In the genomic region with DNA sequence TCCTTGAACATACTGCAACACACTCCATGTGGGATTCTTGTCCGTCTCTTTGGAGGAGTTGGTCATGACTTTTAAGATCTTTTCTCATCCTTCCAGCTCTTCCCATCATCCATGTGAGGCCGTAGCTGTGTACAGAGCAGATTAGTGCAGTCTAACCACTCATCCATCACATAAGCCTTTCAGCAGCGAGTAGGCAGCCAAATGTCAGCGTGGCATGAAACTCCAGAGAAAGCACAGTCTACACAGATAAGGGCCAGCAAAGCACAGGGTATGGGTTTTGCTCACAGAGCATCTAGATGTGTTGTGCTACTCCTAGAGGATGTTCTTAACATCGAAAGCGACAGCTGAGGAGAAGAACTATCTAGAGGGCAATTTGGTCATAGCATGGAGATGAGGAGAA, we compare ENCODE assay signal across 22 cellular contexts. TPM values are rescaled to one million over a fixed set of nuclear protein-coding genes. Genes with fewer than 3 reads are reported as not detected.
"Had no signal": no experiment of that assay in that cellular context is flagged by ENCODE, and none has a peak within 500 bp of the region (broad histone marks: within the 10 kb centered on the region; RNA-seq: fewer than 3 reads in every experiment).

No MANE protein-coding gene starts in this region.

- H3K27me3 Mint-ChIP-seq: activated CD4-positive, alpha-beta memory T cell treated with anti-CD3 and anti-CD28 coated beads for 36 hours; activated naive CD8-positive, alpha-beta T cell treated with anti-CD3 and anti-CD28 coated beads for 36 hours had no signal

- H3K9me3 ChIP-seq: colonic mucosa, lower lobe of right lung, pancreas, vagina had no signal

- H3K4me3 ChIP-seq: colonic mucosa, lower lobe of right lung, pancreas, vagina had no signal

- H3K27ac ChIP-seq: colonic mucosa, lower lobe of right lung, pancreas, vagina had no signal

- H3K27me3 ChIP-seq: colonic mucosa, pancreas, vagina had no signal

- H3K4me3 Mint-ChIP-seq: activated B cell treated with CpG ODN at 0.5 μM for 24 hours; activated CD4-positive, alpha-beta memory T cell treated with anti-CD3 and anti-CD28 coated beads for 36 hours; activated CD8-positive, alpha-beta memory T cell treated with anti-CD3 and anti-CD28 coated beads, Interleukin-2, amount 10 ng/mL, durations not matched to agents 7 days and 5 days; activated naive CD8-positive, alpha-beta T cell treated with anti-CD3 and anti-CD28 coated beads for 36 hours; immature natural killer cell; naive thymus-derived CD8-positive, alpha-beta T cell; T-cell had no signal

- H3K36me3 ChIP-seq: colonic mucosa, lower lobe of right lung, pancreas, vagina had no signal

- DNase-seq: activated B cell treated with CpG ODN at 0.5 μM for 24 hours; activated CD4-positive, alpha-beta memory T cell treated with anti-CD3 and anti-CD28 coated beads for 36 hours; activated CD4-positive, alpha-beta T cell treated with anti-CD3 and anti-CD28 coated beads for 4 hours; activated CD8-positive, alpha-beta memory T cell treated with anti-CD3 and anti-CD28 coated beads, Interleukin-2, amount 10 ng/mL, durations not matched to agents 7 days and 5 days; activated naive CD4-positive, alpha-beta T cell; activated naive CD8-positive, alpha-beta T cell treated with anti-CD3 and anti-CD28 coated beads for 36 hours; amygdala; colonic mucosa; head of caudate nucleus; immature natural killer cell; lower lobe of right lung; naive thymus-derived CD8-positive, alpha-beta T cell; pancreas; stimulated activated CD4-positive, alpha-beta T cell treated with anti-CD3 and anti-CD28 coated beads, Interleukin-2, amount 100 ng/mL, for 24 hours; stimulated activated naive CD8-positive, alpha-beta T cell treated with anti-CD3 and anti-CD28 coated beads, Interleukin-15, Interleukin-2, amounts not matched to agents 100 U/mL and 50 U/mL, for 24 hours; T-cell; trophoblast cell had no signal

- H3K27ac Mint-ChIP-seq: activated B cell treated with CpG ODN at 0.5 μM for 24 hours; activated CD4-positive, alpha-beta memory T cell treated with anti-CD3 and anti-CD28 coated beads for 36 hours; activated CD8-positive, alpha-beta memory T cell treated with anti-CD3 and anti-CD28 coated beads, Interleukin-2, amount 10 ng/mL, durations not matched to agents 7 days and 5 days; activated naive CD8-positive, alpha-beta T cell treated with anti-CD3 and anti-CD28 coated beads for 36 hours; immature natural killer cell; T-cell had no signal

- H3K36me3 Mint-ChIP-seq: activated CD4-positive, alpha-beta memory T cell treated with anti-CD3 and anti-CD28 coated beads for 36 hours; activated CD8-positive, alpha-beta memory T cell treated with anti-CD3 and anti-CD28 coated beads, Interleukin-2, amount 10 ng/mL, durations not matched to agents 7 days and 5 days; activated naive CD8-positive, alpha-beta T cell treated with anti-CD3 and anti-CD28 coated beads for 36 hours; immature natural killer cell; naive thymus-derived CD8-positive, alpha-beta T cell; T-cell had no signal

- H3K9me3 Mint-ChIP-seq: activated B cell treated with CpG ODN at 0.5 μM for 24 hours; activated CD4-positive, alpha-beta memory T cell treated with anti-CD3 and anti-CD28 coated beads for 36 hours; activated naive CD8-positive, alpha-beta T cell treated with anti-CD3 and anti-CD28 coated beads for 36 hours; immature natural killer cell; naive thymus-derived CD8-positive, alpha-beta T cell; T-cell had no signal

- ATAC-seq: activated CD8-positive, alpha-beta memory T cell treated with anti-CD3 and anti-CD28 coated beads, Interleukin-2, amount 10 ng/mL, durations not matched to agents 7 days and 5 days; naive thymus-derived CD8-positive, alpha-beta T cell; stimulated activated naive CD8-positive, alpha-beta T cell treated with anti-CD3 and anti-CD28 coated beads, Interleukin-15, Interleukin-2, amounts not matched to agents 100 U/mL and 50 U/mL, for 24 hours; T-cell had no signal

RNA-seq across cellular contexts. Expression of a gene that starts 28.1 kb away (rescaled TPM):
- total RNA-seq: activated B cell treated with CpG ODN at 0.5 μM for 24 hours; activated CD4-positive, alpha-beta memory T cell treated with anti-CD3 and anti-CD28 coated beads for 36 hours; activated CD8-positive, alpha-beta memory T cell treated with anti-CD3 and anti-CD28 coated beads, Interleukin-2, amount 10 ng/mL, durations not matched to agents 7 days and 5 days; activated naive CD8-positive, alpha-beta T cell treated with anti-CD3 and anti-CD28 coated beads for 36 hours; colonic mucosa; frontal cortex; lower lobe of right lung; mesenteric fat pad; naive thymus-derived CD8-positive, alpha-beta T cell; pancreas; pulmonary artery endothelial cell; T-cell; vagina had no signal
- polyA plus RNA-seq: esophagus; immature natural killer cell; naive thymus-derived CD8-positive, alpha-beta T cell; pancreas had no signal
